In genomic region chrX:17826609-17827496, GRCh38 we compare ENCODE assay signal across 33 cellular contexts. TPM values are rescaled to one million over a fixed set of nuclear protein-coding genes. Genes with fewer than 3 reads are reported as not detected.
DNase-seq lines count a peak whose midpoint lies in the region; ATAC-seq and TF ChIP-seq lines count a peak whose summit lies in the region.
"Had no signal": no experiment of that assay in that cellular context is flagged by ENCODE, and none has a peak within 500 bp of the region (broad histone marks: within the 10 kb centered on the region; RNA-seq: fewer than 3 reads in every experiment).

No MANE protein-coding gene starts in this region.

- H3K27ac ChIP-seq in ACC112 (ENCODE audit: low read depth, low read length): peak overlapping the region; percentile 95
- H3K27ac ChIP-seq: cardiac muscle cell, gastroesophageal sphincter, lower lobe of right lung, prostate gland, sigmoid colon, SJCRH30, WERI-Rb-1 had no signal

- intact Hi-C loops in mucosa of descending colon (cut with DNase I, micrococcal nuclease): no loop called here

- peak; percentile 32 for DNase-seq in HS-5 (ENCODE audit: low read depth)
- peak; percentile 7 for DNase-seq in choroid plexus epithelial cell (ENCODE audit: low read depth)
- peak in 2 of 3 donors; percentile 26 to 62 for DNase-seq in mucosa of descending colon
- no peak for DNase-seq in NCI-H524 treated with DMSO at 0.1 percent for 48 hours (lab: John Stamatoyannopoulos, UW)
- DNase-seq in NCI-H446 (lab: John Stamatoyannopoulos, UW): no peak
- DNase-seq in activated CD4-positive, alpha-beta T cell treated with anti-CD3 and anti-CD28 coated beads for 4 hours: no peak
- no peak for DNase-seq in activated CD4-positive, alpha-beta T cell treated with anti-CD3 and anti-CD28 coated beads, Interleukin-2, amount 50 U/mL, for 48 hours
- DNase-seq: 8988T; activated CD4-positive, alpha-beta T cell treated with anti-CD3 and anti-CD28 coated beads for 48 hours; activated CD8-positive, alpha-beta memory T cell treated with anti-CD3 and anti-CD28 coated beads for 24 hours; activated T-cell treated with anti-CD3 and anti-CD28 coated beads for 4 hours; DND-41; lower lobe of right lung; midbrain; naive thymus-derived CD4-positive, alpha-beta T cell; NCI-H1436; NCI-H2081; NCI-H226; NCI-H748 treated with DMSO at 0.1 percent for 48 hours; sigmoid colon; SJCRH30; stimulated activated CD4-positive, alpha-beta T cell treated with anti-CD3 and anti-CD28 coated beads, Interleukin-15, amount 100 ng/mL, for 24 hours; stimulated activated CD4-positive, alpha-beta T cell treated with anti-CD3 and anti-CD28 coated beads, Interleukin-4, amount 100 ng/mL, for 4 hours; T1000; trophoblast cell; WERI-Rb-1 had no signal

- H2AFZ ChIP-seq in ACC112 (ENCODE audit: low read length, unreplicated experiment): no peak overlapping the region

- no peaks in the 10 kb centered on the region for H3K9me3 ChIP-seq in mucosa of descending colon
- H3K9me3 ChIP-seq: gastroesophageal sphincter, lower lobe of right lung, prostate gland, sigmoid colon, SJCRH30 had no signal

- no peaks in the 10 kb centered on the region for H3K27me3 ChIP-seq in ACC112 (ENCODE audit: insufficient read depth, low read length)
- H3K27me3 ChIP-seq: cardiac muscle cell, gastroesophageal sphincter, sigmoid colon had no signal

- H3K4me3 ChIP-seq in ACC112 (ENCODE audit: low read depth, low read length) (peak overlapping the region; percentile 25; the same call in 1 of the 2 replicates), choroid plexus epithelial cell (ENCODE audit: low read depth, low read length) (no peak overlapping the region), mucosa of descending colon (no peak overlapping the region)
- H3K4me3 ChIP-seq: cardiac muscle cell, gastroesophageal sphincter, lower lobe of right lung, prostate gland, sigmoid colon, SJCRH30 had no signal

- H3K4me1 ChIP-seq in ACC112 (ENCODE audit: control insufficient read depth, insufficient read depth, low read length, unreplicated experiment) (peaks cover 56% of the 10 kb centered on the region), mucosa of descending colon (ENCODE audit: low read depth) (peaks cover 7% of the 10 kb centered on the region)
- H3K4me1 ChIP-seq: lower lobe of right lung, prostate gland, SJCRH30 had no signal

- peak; percentile 71 for ATAC-seq in mucosa of descending colon
- ATAC-seq: activated naive CD4-positive, alpha-beta T cell treated with anti-CD3 and anti-CD28 coated beads, Interleukin-2, amount 50 U/mL, for 72 hours; esophagus mucosa; gastroesophageal sphincter; lower lobe of right lung; naive thymus-derived CD4-positive, alpha-beta T cell had no signal

- TF ChIP-seq CTCF in choroid plexus epithelial cell (conservative IDR thresholded peaks at IDR 0.05; ENCODE audit: low read depth, low read length) (no peak), mucosa of descending colon (IDR thresholded peaks at IDR 0.05) (no peak)

- 0 out of 2 replicates have a peak, but pooled peaks cover 4% of the 10 kb centered on the region for H3K36me3 ChIP-seq in ACC112 (ENCODE audit: insufficient read depth, low read length)
- H3K36me3 ChIP-seq in mucosa of descending colon (ENCODE audit: low read depth): no peaks in the 10 kb centered on the region
- H3K36me3 ChIP-seq: cardiac muscle cell, gastroesophageal sphincter, lower lobe of right lung, prostate gland, sigmoid colon, SJCRH30, WERI-Rb-1 had no signal

- peaks cover 3% of the 10 kb centered on the region for H3K79me2 ChIP-seq in ACC112 (ENCODE audit: control insufficient read depth, insufficient read depth, low read length, unreplicated experiment)

RNA-seq across cellular contexts. Expression of gene RAI2, which starts 34.2 kb away (rescaled TPM):
- total RNA-seq in mucosa of descending colon: 10 to 100 TPM in 1 of 3 donors, 1 to 10 TPM in 2; 3.6 to 20.7 (median 4.7) TPM
- total RNA-seq: RPMI7951, SJCRH30 had no signal

Comparison
In these comparisons a context has a peak if more than half of its experiments do, and no peak if none do; other contexts are left out.
1. DNase-seq: peak in HS-5 (single experiment), choroid plexus epithelial cell (single experiment) and mucosa of descending colon (2 of 3); none in NCI-H524 treated with DMSO at 0.1 percent for 48 hours (single experiment), NCI-H446 (0 of 2), activated CD4-positive, alpha-beta T cell treated with anti-CD3 and anti-CD28 coated beads for 4 hours (0 of 2) and activated CD4-positive, alpha-beta T cell treated with anti-CD3 and anti-CD28 coated beads, Interleukin-2, amount 50 U/mL, for 48 hours (0 of 2).